In the genomic region with DNA sequence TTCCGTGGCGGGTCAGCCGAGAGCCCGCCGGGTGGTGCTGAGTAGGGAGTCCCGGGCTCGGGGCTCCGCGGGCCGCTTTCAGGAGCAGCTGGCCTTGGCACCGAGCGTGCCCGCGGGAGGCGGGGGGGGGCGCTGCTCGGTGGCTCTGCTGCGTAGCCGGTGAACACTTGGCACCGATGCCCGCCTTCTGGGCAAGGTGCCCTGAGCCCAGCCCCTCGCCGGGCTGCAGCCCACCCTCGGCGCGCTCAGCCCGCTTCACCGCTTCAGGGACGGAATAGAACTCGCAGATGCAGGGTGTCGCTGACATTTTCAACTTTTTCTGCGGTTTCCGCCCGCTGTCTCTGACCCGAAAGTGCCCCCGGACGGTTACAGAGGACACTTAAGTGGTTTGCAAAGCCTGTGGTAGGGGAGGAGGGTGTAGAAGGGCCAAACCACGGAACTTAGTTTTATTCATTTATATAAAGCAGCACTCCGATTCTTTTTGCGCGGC, we compare ENCODE assay signal across 8 cellular contexts. TPM values are rescaled to one million over a fixed set of nuclear protein-coding genes. Genes with fewer than 3 reads are reported as not detected.
DNase-seq lines count a peak whose midpoint lies in the region; ATAC-seq and TF ChIP-seq lines count a peak whose summit lies in the region.

No MANE protein-coding gene starts in this region.

- no peaks in the 10 kb centered on the region for H3K9me3 Mint-ChIP-seq in progenitor cell of endocrine pancreas (ENCODE audit: low read depth)

- intact Hi-C loops in left cardiac atrium (cut with DNase I), result no loop called here

- ATAC-seq in HG02571 (IDR thresholded peaks at IDR 0.05; ENCODE audit: unreplicated experiment) (peak; percentile 53), left cardiac atrium (peak; percentile 74 to 79)

- TF ChIP-seq POLR2A in NB4 (IDR thresholded peaks at IDR 0.05; ENCODE audit: extremely low read depth, insufficient read length), result peak; percentile 26

- peak overlapping the region; percentile 75 for H3K4me3 ChIP-seq in NB4 (ENCODE audit: low read depth, low read length)

- TF ChIP-seq CTCF in NB4 (IDR thresholded peaks at IDR 0.05; ENCODE audit: low read depth, low read length), result no peak
- no peak for TF ChIP-seq CTCF in progenitor cell of endocrine pancreas (IDR thresholded peaks at IDR 0.05; ENCODE audit: unreplicated experiment)

- DNase-seq in DMS 273 (lab: John Stamatoyannopoulos, UW; ENCODE audit: unreplicated experiment) (peak; percentile 60), DMS 273 treated with DMSO at 0.1 percent for 48 hours (lab: John Stamatoyannopoulos, UW) (no peak), NB4 (ENCODE audit: low read depth) (peak; percentile 96), left cardiac atrium (peak; percentile 49), progenitor cell of endocrine pancreas (ENCODE audit: low spot score, unreplicated experiment) (no peak), COR-L47 (lab: John Stamatoyannopoulos, UW) (no peak)
- DNase-seq in activated gamma-delta T cell treated with anti-CD3 and anti-CD28 coated beads, Interleukin-2, amount 50 U/mL, for 16 hours (ENCODE audit: low read depth), result peak; percentile 15

- peaks cover 83% of the 10 kb centered on the region for H3K27me3 Mint-ChIP-seq in progenitor cell of endocrine pancreas

- peak overlapping the region; percentile 65 for H3K4me3 Mint-ChIP-seq in progenitor cell of endocrine pancreas (ENCODE audit: low read depth)

- no peaks in the 10 kb centered on the region for H3K36me3 Mint-ChIP-seq in progenitor cell of endocrine pancreas (ENCODE audit: insufficient read depth)

- H3K4me1 Mint-ChIP-seq in progenitor cell of endocrine pancreas (ENCODE audit: low read depth), result peaks cover 10% of the 10 kb centered on the region

- H3K27ac Mint-ChIP-seq in progenitor cell of endocrine pancreas, result no peak overlapping the region

RNA-seq across cellular contexts. Expression of a gene that starts 0.7 kb away (rescaled TPM):
- total RNA-seq in left cardiac atrium (1 to 10 TPM; 5.7 to 6.9 TPM), progenitor cell of endocrine pancreas (not detected in 2 replicates)

Comparison
In these comparisons a context has a peak if more than half of its experiments do, and no peak if none do; other contexts are left out.
1. DNase-seq: peak in DMS 273 (single experiment), NB4 (single experiment), activated gamma-delta T cell treated with anti-CD3 and anti-CD28 coated beads, Interleukin-2, amount 50 U/mL, for 16 hours (single experiment) and left cardiac atrium (single experiment); none in DMS 273 treated with DMSO at 0.1 percent for 48 hours (single experiment), progenitor cell of endocrine pancreas (single experiment) and COR-L47 (single experiment).